28 cellular contexts compared by ENCODE assay signal in genomic region chr4:11120435-11120834, GRCh38.
"Had no signal": no experiment of that assay in that cellular context is flagged by ENCODE, and none has a peak within 500 bp of the region (broad histone marks: within the 10 kb centered on the region; RNA-seq: fewer than 3 reads in every experiment).

No MANE protein-coding gene starts in this region.

- H3K4me3 ChIP-seq: colonic mucosa, coronary artery, dorsolateral prefrontal cortex, esophagus muscularis mucosa, esophagus squamous epithelium, gastrocnemius medialis, gastroesophageal sphincter, heart left ventricle, heart right ventricle had no signal

- H3K9me3 ChIP-seq: colonic mucosa, esophagus squamous epithelium, gastrocnemius medialis had no signal

- H3K36me3 ChIP-seq: colonic mucosa, esophagus muscularis mucosa, esophagus squamous epithelium, gastrocnemius medialis, gastroesophageal sphincter, heart left ventricle, heart right ventricle had no signal

- H3K27me3 ChIP-seq: colonic mucosa, esophagus muscularis mucosa, esophagus squamous epithelium, foreskin keratinocyte, gastrocnemius medialis had no signal

- H3K27ac ChIP-seq: colonic mucosa, coronary artery, dorsolateral prefrontal cortex, epithelial cell of prostate, esophagus muscularis mucosa, esophagus squamous epithelium, foreskin keratinocyte, gastrocnemius medialis, gastroesophageal sphincter, heart left ventricle, heart right ventricle had no signal

- FAIRE-seq: colon, endometrium, endothelial cell of umbilical vein, frontal cortex had no signal

- ATAC-seq: effector memory CD8-positive, alpha-beta T cell; esophagus mucosa; foreskin keratinocyte; gastrocnemius medialis; gastroesophageal sphincter; heart left ventricle; heart right ventricle had no signal

- DNase-seq: colonic mucosa; cortex of kidney; dermis blood vessel endothelial cell; dorsolateral prefrontal cortex; effector CD4-positive, alpha-beta T cell; effector CD8-positive, alpha-beta T cell; effector memory CD4-positive, alpha-beta T cell; effector memory CD8-positive, alpha-beta T cell; endodermal cell; erythroblast; esophagus squamous epithelium; foreskin fibroblast; foreskin keratinocyte; foreskin melanocyte; gastrocnemius medialis; glutamatergic neuron; head of caudate nucleus; heart left ventricle; heart right ventricle had no signal

- H3K4me1 ChIP-seq: colonic mucosa, esophagus muscularis mucosa, esophagus squamous epithelium, foreskin keratinocyte, gastrocnemius medialis, gastroesophageal sphincter, heart left ventricle, heart right ventricle had no signal
